8 cellular contexts compared by ENCODE assay signal in the genomic region with DNA sequence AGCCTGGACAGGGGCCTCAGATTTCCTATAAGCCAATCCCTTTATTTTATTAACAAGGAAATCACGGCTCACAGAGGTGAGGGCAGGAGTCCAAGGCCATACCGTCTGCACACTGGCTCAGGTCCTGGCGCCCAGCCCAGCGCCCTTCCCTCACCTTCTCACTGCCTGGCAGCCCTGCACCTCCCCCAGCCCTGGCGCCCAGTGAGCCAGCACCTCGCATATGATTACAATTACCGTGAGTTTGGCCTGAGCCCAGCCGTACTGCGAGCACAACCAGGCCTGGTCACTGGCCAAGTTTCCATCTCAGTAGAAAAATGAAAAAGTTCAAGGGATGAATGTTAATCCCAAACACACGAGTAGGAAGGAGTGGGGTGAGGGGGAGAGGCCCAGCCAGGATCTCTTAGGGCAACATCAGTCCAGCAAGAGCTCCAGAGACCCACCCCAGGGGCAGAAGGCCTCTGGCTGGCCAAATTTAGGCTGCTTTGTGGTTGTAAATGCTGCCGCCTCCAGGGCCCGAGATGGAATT.
DNase-seq lines count a peak whose midpoint lies in the region; ATAC-seq and TF ChIP-seq lines count a peak whose summit lies in the region.

No MANE protein-coding gene starts in this region.

- ATAC-seq in HG03521 (IDR thresholded peaks at IDR 0.05; ENCODE audit: unreplicated experiment) (no peak), HG03378 (IDR thresholded peaks at IDR 0.05; ENCODE audit: unreplicated experiment) (no peak), GM18867 (IDR thresholded peaks at IDR 0.05; ENCODE audit: unreplicated experiment) (no peak)

- H3K27me3 Mint-ChIP-seq in endothelial cell (ENCODE audit: unreplicated experiment): peaks cover under 1% of the 10 kb centered on the region

- no peak overlapping the region for H3K27ac Mint-ChIP-seq in endothelial cell (ENCODE audit: unreplicated experiment)

- H3K4me3 Mint-ChIP-seq in endothelial cell (ENCODE audit: unreplicated experiment): no peak overlapping the region

- no peaks in the 10 kb centered on the region for H3K36me3 Mint-ChIP-seq in endothelial cell (ENCODE audit: low read depth, unreplicated experiment)

- DNase-seq in AG08396 (ENCODE audit: low spot score): peak; percentile 84
- peak; percentile 77 for DNase-seq in NCI-H1694 treated with DMSO at 0.1 percent for 48 hours (lab: John Stamatoyannopoulos, UW)
- peak; percentile 92 for DNase-seq in choroid plexus epithelial cell (ENCODE audit: low read depth)
- peak; percentile 88 to 99 for DNase-seq in lung microvascular endothelial cell (ENCODE audit: low read depth in 2 of 2)
- no peak for DNase-seq in endothelial cell (ENCODE audit: low spot score)

- H3K4me3 ChIP-seq in choroid plexus epithelial cell (ENCODE audit: low read depth, low read length): no peak overlapping the region

- H3K9me3 Mint-ChIP-seq in endothelial cell (ENCODE audit: unreplicated experiment): no peaks in the 10 kb centered on the region

- peak; percentile 11 for TF ChIP-seq CTCF in choroid plexus epithelial cell (conservative IDR thresholded peaks at IDR 0.05; ENCODE audit: low read depth, low read length)
- no peak for TF ChIP-seq CTCF in endothelial cell (IDR thresholded peaks at IDR 0.05; ENCODE audit: unreplicated experiment)

- peaks cover 23% of the 10 kb centered on the region for H3K4me1 Mint-ChIP-seq in endothelial cell (ENCODE audit: unreplicated experiment)
